Comparison of ENCODE assay signal across 20 cellular contexts in genomic region chr17:21292867-21293845, GRCh38. TPM values are rescaled to one million over a fixed set of nuclear protein-coding genes. Genes with fewer than 3 reads are reported as not detected.
DNase-seq lines count a peak whose midpoint lies in the region; FAIRE-seq and TF ChIP-seq lines count a peak whose summit lies in the region.
"Had no signal": no experiment of that assay in that cellular context is flagged by ENCODE, and none has a peak within 500 bp of the region (broad histone marks: within the 10 kb centered on the region; RNA-seq: fewer than 3 reads in every experiment).

No MANE protein-coding gene starts in this region.

- no peak overlapping the region for H4K91ac ChIP-seq in H1 (replicated peaks; ENCODE audit: insufficient read length, low read length)

- no peak for FAIRE-seq in H1 (lab: Jason Lieb, UNC)
- FAIRE-seq: GM19239 had no signal

- no peak for TF ChIP-seq RAD21 in H1 (IDR thresholded peaks at IDR 0.05 in 1 of 2, conservative IDR thresholded peaks at IDR 0.05 in 1 of 2; ENCODE audit: low read depth in 2 of 2, low read length in 2 of 2)

- H2BK20ac ChIP-seq in H1 (ENCODE audit: low read length): no peak overlapping the region

- H2BK120ac ChIP-seq in H1 (replicated peaks; ENCODE audit: low read depth, low read length): no peak overlapping the region

- H3K4me3 ChIP-seq in BLaER1: no peak overlapping the region
- H3K4me3 ChIP-seq in H7 (ENCODE audit: insufficient read depth, low read depth, low read length): no peak overlapping the region
- no peak overlapping the region for H3K4me3 ChIP-seq in H1 (ENCODE audit: extremely low read depth in 1 of 4, insufficient read depth in 2 of 4, low read depth in 3 of 4, low read length in 4 of 4)
- H3K4me3 ChIP-seq in neutrophil (ENCODE audit: low read depth in 1 of 2, low read length in 1 of 2): no peak overlapping the region
- no peak overlapping the region for H3K4me3 ChIP-seq in stomach
- H3K4me3 ChIP-seq: SJSA1 had no signal

- H3K4ac ChIP-seq in H1 (replicated peaks; ENCODE audit: insufficient read length, low read depth, low read length): no peak overlapping the region

- H4K8ac ChIP-seq in H1 (ENCODE audit: extremely low read depth, insufficient read depth, low read length): no peak overlapping the region

- peak; percentile 43 for DNase-seq in H7
- no peak for DNase-seq in H1 (ENCODE audit: low read depth in 1 of 2, low spot score in 2 of 2)
- no peak for DNase-seq in stomach
- no peak for DNase-seq in NCI-H82 (lab: John Stamatoyannopoulos, UW)
- DNase-seq in NCI-H1417 treated with DMSO at 0.1 percent for 48 hours (lab: John Stamatoyannopoulos, UW): no peak
- DNase-seq: ACHN; AML-193; Calu3; CD4-positive, alpha-beta T cell; DMS53; H9; NCI-H1930; NCI-H2171; NCI-H446 treated with DMSO at 0.1 percent for 48 hours; NCI-H748 treated with DMSO at 0.1 percent for 48 hours; PC-3 had no signal

- no peak for TF ChIP-seq EP300 in H1 (IDR thresholded peaks at IDR 0.05; ENCODE audit: borderline replicate concordance in 1 of 2, low read depth in 2 of 2, low read length in 2 of 2)
- no peak for TF ChIP-seq EP300 in stomach (IDR thresholded peaks at IDR 0.05)

- H3K9me3 ChIP-seq in BLaER1: no peaks in the 10 kb centered on the region
- H3K9me3 ChIP-seq in H1 (ENCODE audit: insufficient read depth in 2 of 2, low read depth in 1 of 2, low read length in 1 of 2): peaks cover 28 to 68% of the 10 kb centered on the region in 2 experiments; a peak in 3 of 4 replicates
- no peaks in the 10 kb centered on the region for H3K9me3 ChIP-seq in neutrophil
- peaks cover 0 to 5% (median 0%) of the 10 kb centered on the region in 4 donors for H3K9me3 ChIP-seq in stomach
- H3K9me3 ChIP-seq: SJSA1 had no signal

- peak overlapping the region; percentile 60; the same call in 1 of the 2 replicates for H3K4me2 ChIP-seq in BLaER1
- H3K4me2 ChIP-seq in H1 (ENCODE audit: insufficient read depth in 1 of 2, low read depth in 2 of 2, low read length in 2 of 2): no peak overlapping the region

- POLR2A ChIA-PET in H1 (lab: Charles Lee; ENCODE audit: partially characterized antibody): no interaction called here

- H3K27ac ChIP-seq in BLaER1 (peak overlapping the region; percentile 76; the same call in 1 of the 2 replicates), H1 (ENCODE audit: low read depth, low read length) (no peak overlapping the region), neutrophil (peak overlapping the region; percentile 45), stomach (peak overlapping the region in 1 of 5 donors; percentile 36)
- H3K27ac ChIP-seq: SJSA1 had no signal

- H3K36me3 ChIP-seq in BLaER1 (peaks cover 61% of the 10 kb centered on the region), H7 (replicated peaks; ENCODE audit: control insufficient read depth, insufficient read depth, low read length) (no peaks in the 10 kb centered on the region; the same call in 1 of the 2 replicates), H1 (ENCODE audit: control insufficient read depth in 2 of 4, insufficient read depth in 4 of 4, low read length in 3 of 4) (no peaks in the 10 kb centered on the region), neutrophil (peaks cover 68% of the 10 kb centered on the region), stomach (peaks cover 3 to 33% (median 17%) of the 10 kb centered on the region in 4 donors)

- H3K9ac ChIP-seq in BLaER1 (0 out of 2 replicates have a peak overlapping the region, but pooled peaks have one; percentile 53), H1 (replicated peaks in 1 of 4; ENCODE audit: extremely low read depth in 1 of 4, low read depth in 3 of 4, low read length in 3 of 4) (no peak overlapping the region)

- H2BK15ac ChIP-seq in H1 (ENCODE audit: low read length): no peak overlapping the region

- H2AFZ ChIP-seq in H1 (ENCODE audit: low read length): no peak overlapping the region

- no peak overlapping the region for H3K56ac ChIP-seq in H1 (replicated peaks; ENCODE audit: insufficient read length, low read depth, low read length)

- intact Hi-C loops in stomach (cut with DNase I; ENCODE audit: low total_unique reads): no loop called here

- no peaks in the 10 kb centered on the region for H3K23me2 ChIP-seq in H1 (ENCODE audit: low read depth, low read length)

- no peak overlapping the region for H3K14ac ChIP-seq in H1 (ENCODE audit: insufficient read length)

- H4K20me1 ChIP-seq in BLaER1 (peaks cover 100% of the 10 kb centered on the region), H1 (replicated peaks in 1 of 2; ENCODE audit: control insufficient read depth in 1 of 2, insufficient read depth in 2 of 2, low read length in 2 of 2) (peaks cover 5 to 7% of the 10 kb centered on the region in 2 experiments)

- TF ChIP-seq CTCF in H1 (IDR thresholded peaks at IDR 0.05; ENCODE audit: control extremely low read depth in 1 of 3, insufficient read depth in 1 of 3, low read depth in 1 of 3, low read length in 3 of 3): no peak
- no peak for TF ChIP-seq CTCF in neutrophil (IDR thresholded peaks at IDR 0.05)
- no peak for TF ChIP-seq CTCF in stomach (IDR thresholded peaks at IDR 0.05)

- peaks cover 20% of the 10 kb centered on the region for H3K79me1 ChIP-seq in H1 (ENCODE audit: low read depth, low read length)

- no peak overlapping the region for H3K18ac ChIP-seq in H1 (ENCODE audit: extremely low read depth, low read length)

- peaks cover 0 to 11% of the 10 kb centered on the region in 2 experiments; a peak in 1 of 4 replicates for H3K79me2 ChIP-seq in H1 (ENCODE audit: control insufficient read depth in 1 of 2, insufficient read depth in 2 of 2, low read length in 2 of 2)

- H3K23ac ChIP-seq in H1 (ENCODE audit: insufficient read length): no peak overlapping the region

- no peaks in the 10 kb centered on the region for H3K27me3 ChIP-seq in BLaER1
- no peaks in the 10 kb centered on the region for H3K27me3 ChIP-seq in H7 (ENCODE audit: control insufficient read depth, insufficient read depth, low read length)
- no peaks in the 10 kb centered on the region for H3K27me3 ChIP-seq in H1 (replicated peaks in 1 of 4; ENCODE audit: control insufficient read depth in 3 of 4, extremely low read depth in 1 of 4, insufficient read depth in 3 of 4, low read length in 3 of 4)
- peaks cover 6% of the 10 kb centered on the region for H3K27me3 ChIP-seq in neutrophil
- no peaks in the 10 kb centered on the region for H3K27me3 ChIP-seq in stomach
- H3K27me3 ChIP-seq: SJSA1 had no signal

- CTCF ChIA-PET in H1 (lab: Charles Lee; ENCODE audit: partially characterized antibody): interaction anchor here (1.0 kb wide), 1 partner anchor 140 kb away, joined by 4 read pairs; no protein-coding TSS in a partner anchor

- TF ChIP-seq POLR2A in H1 (IDR thresholded peaks at IDR 0.05; ENCODE audit: control extremely low read depth in 1 of 2, low read depth in 2 of 2, low read length in 2 of 2): no peak
- no peak for TF ChIP-seq POLR2A in stomach (IDR thresholded peaks at IDR 0.05)

- no peak overlapping the region for H2AK5ac ChIP-seq in H1 (ENCODE audit: low read depth, low read length)

- H2BK12ac ChIP-seq in H1 (ENCODE audit: low read depth, low read length): no peak overlapping the region

- H3K4me1 ChIP-seq in BLaER1 (peaks cover 98% of the 10 kb centered on the region), H1 (replicated peaks in 1 of 4; ENCODE audit: control insufficient read depth in 3 of 4, insufficient read depth in 4 of 4, low read length in 3 of 4) (no peaks in the 10 kb centered on the region; a peak in 1 of 7 replicates), neutrophil (ENCODE audit: control insufficient read depth in 1 of 2, insufficient read depth in 1 of 2, low read depth in 1 of 2, low read length in 1 of 2) (peaks cover 43 to 46% of the 10 kb centered on the region in 2 experiments), stomach (peaks cover 45 to 89% (median 78%) of the 10 kb centered on the region in 4 donors)

- H2BK5ac ChIP-seq in H1 (ENCODE audit: low read depth, low read length): peak overlapping the region; percentile 12; the same call in 1 of the 2 replicates

- H4K5ac ChIP-seq in H1 (ENCODE audit: insufficient read length, low read depth, low read length): no peak overlapping the region

- WGBS in H1 (ENCODE audit: extremely low coverage in 1 of 2, insufficient coverage in 1 of 2, insufficient read length in 1 of 2, insufficient replicate concordance in 2 of 2, low coverage in 1 of 2, low lambda C conversion rate in 2 of 2, missing lambda C conversion rate in 1 of 2), 2 experiments: 79% methylated on average over 20 of the region's 20 CpGs; no CpG with 5 or more reads in 1 of the 2 experiments
- 74 to 80% (median 76%) methylated on average over 20 of the region's 20 CpGs for WGBS in stomach, 5 donors

TF ChIP-seq in H1, 55 proteins besides CTCF, POLR2A, EP300 and RAD21:
- no peak for TF ChIP-seq CBX5 (IDR thresholded peaks at IDR 0.05; ENCODE audit: low read depth, low read length)

RNA-seq across cellular contexts. Expression of gene MAP2K3, which starts 8.6 kb away (rescaled TPM):
- 26.1 and 27.5 TPM in 2 replicates for total RNA-seq in H7 (2014; rRNA removed; shearing (Covaris generic))
- total RNA-seq in H1 (2021; fragmentation: NEBNext Ultra II Directional; extraction: Animal tissue kit (Norgen Biotek cat#: 25700)): 32.4 and 33.5 TPM in 2 replicates
- 16.9 and 24.3 TPM in 2 replicates for polyA plus RNA-seq in H1 (2011; rRNA removed)
- polyA plus RNA-seq in H1 (2011; cell fraction: cytosol; rRNA removed): 15.7 TPM
- polyA plus RNA-seq in H1 (2011; cell fraction: nucleus; rRNA removed): 17.8 TPM
- polyA plus RNA-seq in H1 (2012, experiment 1 of 2): 17.6 to 31.6 TPM (median 28.7 TPM) in 4 replicates
- polyA plus RNA-seq in H1 (2012, experiment 2 of 2): 29.4 TPM
- 19.3 TPM for polyA plus RNA-seq in H1 (2013, experiment 1 of 2)
- 20.9 TPM for polyA plus RNA-seq in H1 (2013, experiment 2 of 2)
- 8.4 and 10.1 TPM in 2 replicates for polyA minus RNA-seq in H1 (2011; rRNA and poly(A)+ RNA removed)
- 8.6 TPM for polyA minus RNA-seq in H1 (2011; cell fraction: cytosol; rRNA and poly(A)+ RNA removed)
- 13.8 TPM for polyA minus RNA-seq in H1 (2011; cell fraction: nucleus; rRNA and poly(A)+ RNA removed)
- 100 to 1,000 TPM in 1 of 5 donors, 10 to 100 TPM in 4; 22.6 to 101 (median 66.2) TPM for total RNA-seq in stomach
- polyA plus RNA-seq in stomach: 10 to 100 TPM; 27.8 to 41.2 (median 40.6) TPM

RNA-seq across cellular contexts. Expression of gene NATD1, which starts 39.9 kb away (rescaled TPM):
- total RNA-seq in H7 (2014; rRNA removed; shearing (Covaris generic)): 12.3 and 12.9 TPM in 2 replicates
- total RNA-seq in H1 (2021; fragmentation: NEBNext Ultra II Directional; extraction: Animal tissue kit (Norgen Biotek cat#: 25700)): 7.5 and 8.4 TPM in 2 replicates
- polyA plus RNA-seq in H1 (2011; rRNA removed) (5.4 and 8.8 TPM in 2 replicates), stomach (1 to 10 TPM; 2.2 to 6.7 (median 4.9) TPM)
- 6.3 TPM for polyA plus RNA-seq in H1 (2011; cell fraction: cytosol; rRNA removed)
- 7.7 TPM for polyA plus RNA-seq in H1 (2011; cell fraction: nucleus; rRNA removed)
- 5.8 to 7.2 TPM (median 5.9 TPM) in 4 replicates for polyA plus RNA-seq in H1 (2012, experiment 1 of 2)
- polyA plus RNA-seq in H1 (2012, experiment 2 of 2): 5.1 TPM
- polyA plus RNA-seq in H1 (2013, experiment 1 of 2): 4.8 TPM
- polyA plus RNA-seq in H1 (2013, experiment 2 of 2): 4.8 TPM
- 4.7 and 6.3 TPM in 2 replicates for polyA minus RNA-seq in H1 (2011; rRNA and poly(A)+ RNA removed)
- 5.9 TPM for polyA minus RNA-seq in H1 (2011; cell fraction: cytosol; rRNA and poly(A)+ RNA removed)
- 5.7 TPM for polyA minus RNA-seq in H1 (2011; cell fraction: nucleus; rRNA and poly(A)+ RNA removed)
- total RNA-seq in stomach: 1 to 10 TPM; 2.2 to 9.0 (median 3.8) TPM
